ENCODE assay signal across 8 cellular contexts in the genomic region with DNA sequence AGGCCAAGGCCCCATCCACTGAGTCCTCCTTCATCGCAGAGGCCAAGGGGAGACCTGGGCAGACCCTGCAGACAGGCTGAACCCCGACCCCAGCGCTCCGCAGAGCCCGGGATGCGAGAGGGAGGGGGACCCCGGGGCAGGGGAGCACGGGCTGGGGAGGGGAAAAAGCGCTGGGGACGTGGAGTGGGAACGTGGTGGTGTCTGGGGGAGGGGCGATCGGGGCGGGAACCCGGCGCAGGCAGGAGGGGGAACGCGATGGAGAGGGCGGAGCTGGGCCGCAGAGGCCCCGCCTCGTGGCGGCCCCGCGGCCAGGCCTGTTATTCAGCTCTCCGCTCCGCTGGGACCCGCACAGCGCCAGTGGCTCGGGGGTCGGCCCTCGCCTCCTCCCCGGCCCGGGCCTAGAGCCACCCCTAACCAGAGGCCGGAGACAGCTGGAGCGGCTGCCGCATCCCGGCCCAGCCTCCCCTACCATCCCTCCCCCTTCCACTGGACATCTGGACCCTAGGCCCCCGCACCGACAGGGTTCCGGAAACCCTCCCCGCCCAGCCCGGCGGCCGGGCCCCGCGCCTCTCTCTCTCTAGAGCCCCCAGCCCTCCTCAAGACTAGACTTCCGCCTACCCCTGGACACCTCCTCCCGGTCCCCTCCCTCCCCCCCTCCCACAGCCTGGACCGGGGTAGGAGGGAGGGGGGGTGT. TPM values are rescaled to one million over a fixed set of nuclear protein-coding genes. Genes with fewer than 3 reads are reported as not detected.
DNase-seq lines count a peak whose midpoint lies in the region; ATAC-seq and TF ChIP-seq lines count a peak whose summit lies in the region.

Gene ARHGEF25 (plus strand): TSS at position 320 of the 694 bp plus-strand sequence. CDS start 460 bp downstream, outside the sequence.

- H3K27me3 Mint-ChIP-seq in activated naive CD4-positive, alpha-beta T cell treated with anti-CD3 and anti-CD28 coated beads, Interleukin-2, amount 50 U/mL, for 24 hours, result peaks cover 4% of the 10 kb centered on the region
- peaks cover 9% of the 10 kb centered on the region for H3K27me3 Mint-ChIP-seq in glutamatergic neuron (ENCODE audit: unreplicated experiment)

- no peaks in the 10 kb centered on the region for H3K9me3 Mint-ChIP-seq in activated naive CD4-positive, alpha-beta T cell treated with anti-CD3 and anti-CD28 coated beads, Interleukin-2, amount 50 U/mL, for 24 hours
- peaks cover 15% of the 10 kb centered on the region for H3K9me3 Mint-ChIP-seq in glutamatergic neuron (ENCODE audit: unreplicated experiment)

- ATAC-seq in HG02642 (IDR thresholded peaks at IDR 0.05; ENCODE audit: poor library complexity, unreplicated experiment), result peak; percentile 41
- no peak for ATAC-seq in GM19351 (IDR thresholded peaks at IDR 0.05; ENCODE audit: unreplicated experiment)
- no peak for ATAC-seq in GM21619 (IDR thresholded peaks at IDR 0.05; ENCODE audit: unreplicated experiment)

- peak within 1 kb of the TSS; percentile 60 for H3K4me3 ChIP-seq in NT2/D1 (ENCODE audit: insufficient read length, low read depth)

- peaks cover 60% of the 10 kb centered on the region for H3K36me3 ChIP-seq in NT2/D1 (ENCODE audit: insufficient read depth, insufficient read length, low read length)

- H3K9me3 ChIP-seq in NT2/D1 (ENCODE audit: insufficient read depth, low read length), result no peaks in the 10 kb centered on the region

- H3K36me3 Mint-ChIP-seq in activated naive CD4-positive, alpha-beta T cell treated with anti-CD3 and anti-CD28 coated beads, Interleukin-2, amount 50 U/mL, for 24 hours, result peaks cover 2% of the 10 kb centered on the region
- H3K36me3 Mint-ChIP-seq in glutamatergic neuron (ENCODE audit: unreplicated experiment), result no peaks in the 10 kb centered on the region

- H3K27me3 ChIP-seq in NT2/D1 (ENCODE audit: insufficient read depth, insufficient read length), result no peaks in the 10 kb centered on the region

- peak within 1 kb of the TSS; percentile 79 for H3K4me3 Mint-ChIP-seq in activated naive CD4-positive, alpha-beta T cell treated with anti-CD3 and anti-CD28 coated beads, Interleukin-2, amount 50 U/mL, for 24 hours
- H3K4me3 Mint-ChIP-seq in glutamatergic neuron (ENCODE audit: unreplicated experiment), result peak within 1 kb of the TSS; percentile 88

- H3K9ac ChIP-seq in NT2/D1 (ENCODE audit: insufficient read length, low read depth), result peak within 1 kb of the TSS; percentile 81

- H3K4me1 Mint-ChIP-seq in activated naive CD4-positive, alpha-beta T cell treated with anti-CD3 and anti-CD28 coated beads, Interleukin-2, amount 50 U/mL, for 24 hours, result peaks cover 5% of the 10 kb centered on the region
- H3K4me1 Mint-ChIP-seq in glutamatergic neuron (ENCODE audit: low read depth, unreplicated experiment), result peaks cover 42% of the 10 kb centered on the region

- DNase-seq in ELF-1 (ENCODE audit: low read depth, low spot score) (peak; percentile 64), NT2/D1 (ENCODE audit: low read depth, low spot score) (no peak), glutamatergic neuron (peak; percentile 93), occipital lobe (lab: John Stamatoyannopoulos, UW) (peak; percentile 54)

- no peak for TF ChIP-seq CTCF in glutamatergic neuron (IDR thresholded peaks at IDR 0.05; ENCODE audit: partially characterized antibody, unreplicated experiment)

- no peak within 1 kb of the TSS for H3K27ac Mint-ChIP-seq in activated naive CD4-positive, alpha-beta T cell treated with anti-CD3 and anti-CD28 coated beads, Interleukin-2, amount 50 U/mL, for 24 hours
- H3K27ac Mint-ChIP-seq in glutamatergic neuron (ENCODE audit: unreplicated experiment), result peak within 1 kb of the TSS; percentile 92

- H3K4me1 ChIP-seq in NT2/D1 (ENCODE audit: insufficient read depth, insufficient read length), result peaks cover 19% of the 10 kb centered on the region

RNA-seq across cellular contexts. Expression of gene ARHGEF25, which starts in this region (rescaled TPM):
- total RNA-seq in glutamatergic neuron (ENCODE audit: unreplicated experiment) (80.2 TPM), occipital lobe (49.4 TPM)
